26 cellular contexts compared by ENCODE assay signal in genomic region chr15:38053244-38053643, GRCh38.
DNase-seq lines count a peak whose midpoint lies in the region; ATAC-seq and TF ChIP-seq lines count a peak whose summit lies in the region.
"Had no signal": no experiment of that assay in that cellular context is flagged by ENCODE, and none has a peak within 500 bp of the region (broad histone marks: within the 10 kb centered on the region; RNA-seq: fewer than 3 reads in every experiment).

No MANE protein-coding gene starts in this region.

- H3K36me3 ChIP-seq in adipocyte (ENCODE audit: control insufficient read depth, insufficient read depth, low read length, severe bottlenecking) = no peaks in the 10 kb centered on the region
- H3K36me3 ChIP-seq in upper lobe of right lung = no peaks in the 10 kb centered on the region
- H3K36me3 ChIP-seq: HAP-1 had no signal

- no peaks in the 10 kb centered on the region for H3K27me3 ChIP-seq in adipocyte (replicated peaks; ENCODE audit: control insufficient read depth, insufficient read depth, low read length)
- H3K27me3 ChIP-seq in upper lobe of right lung = no peaks in the 10 kb centered on the region

- DNase-seq in activated T-cell treated with anti-CD3 and anti-CD28 coated beads, Interleukin-2, amount 50 U/mL, for 72 hours = no peak
- no peak for DNase-seq in activated T-cell treated with anti-CD3 and anti-CD28 coated beads, Interleukin-2, amount 50 U/mL, for 24 hours
- DNase-seq in adipocyte (ENCODE audit: low read depth) (no peak), medulla oblongata (ENCODE audit: extremely low spot score) (peak; percentile 42), upper lobe of right lung (no peak), germinal center (ENCODE audit: low spot score) (no peak), NCI-H526 treated with DMSO at 0.1 percent for 48 hours (lab: John Stamatoyannopoulos, UW) (no peak)
- no peak for DNase-seq in stimulated activated naive CD4-positive, alpha-beta T cell treated with Interleukin-2 at 50 U/mL for 16 hours (lab: John Stamatoyannopoulos, UW)
- DNase-seq: 8988T; Caco-2; CD4-positive, alpha-beta T cell; DMS 273 treated with DMSO at 0.1 percent for 48 hours; DMS79 treated with DMSO at 0.1 percent for 48 hours; KG1; NCI-H1105; NCI-H146; NCI-H2029; NCI-H226; NCI-H510A treated with DMSO at 0.1 percent for 48 hours; NCI-H774; PC-9; RPMI8226; SHP77 had no signal

- peak overlapping the region; percentile 30 for H3K9ac ChIP-seq in adipocyte (ENCODE audit: low read length)

- H3K4me1 ChIP-seq in adipocyte (ENCODE audit: control insufficient read depth, insufficient read depth, low read length) = peaks cover 51% of the 10 kb centered on the region
- H3K4me1 ChIP-seq in upper lobe of right lung = peaks cover 6% of the 10 kb centered on the region
- H3K4me1 ChIP-seq: Caco-2 had no signal

- H3K9me3 Mint-ChIP-seq in activated T-cell treated with anti-CD3 and anti-CD28 coated beads, Interleukin-2, amount 50 U/mL, for 72 hours = no peaks in the 10 kb centered on the region
- H3K9me3 Mint-ChIP-seq in activated T-cell treated with anti-CD3 and anti-CD28 coated beads, Interleukin-2, amount 50 U/mL, for 24 hours = no peaks in the 10 kb centered on the region
- H3K9me3 Mint-ChIP-seq: CD4-positive, alpha-beta T cell; GM23338 had no signal

- H3K4me3 Mint-ChIP-seq in activated T-cell treated with anti-CD3 and anti-CD28 coated beads, Interleukin-2, amount 50 U/mL, for 72 hours = no peak overlapping the region
- no peak overlapping the region for H3K4me3 Mint-ChIP-seq in activated T-cell treated with anti-CD3 and anti-CD28 coated beads, Interleukin-2, amount 50 U/mL, for 24 hours
- H3K4me3 Mint-ChIP-seq: CD4-positive, alpha-beta T cell; GM23338 had no signal

- H3K27ac Mint-ChIP-seq in activated T-cell treated with anti-CD3 and anti-CD28 coated beads, Interleukin-2, amount 50 U/mL, for 72 hours = peak overlapping the region; percentile 43
- no peak overlapping the region for H3K27ac Mint-ChIP-seq in activated T-cell treated with anti-CD3 and anti-CD28 coated beads, Interleukin-2, amount 50 U/mL, for 24 hours
- H3K27ac Mint-ChIP-seq: CD4-positive, alpha-beta T cell; GM23338 had no signal

- no peak for TF ChIP-seq CTCF in upper lobe of right lung (IDR thresholded peaks at IDR 0.05)

- intact Hi-C loops in upper lobe of right lung (cut with DNase I) = no loop called here

- H3K27me3 Mint-ChIP-seq in activated T-cell treated with anti-CD3 and anti-CD28 coated beads, Interleukin-2, amount 50 U/mL, for 72 hours (ENCODE audit: low read depth) = peaks cover 13% of the 10 kb centered on the region
- peaks cover 9% of the 10 kb centered on the region for H3K27me3 Mint-ChIP-seq in activated T-cell treated with anti-CD3 and anti-CD28 coated beads, Interleukin-2, amount 50 U/mL, for 24 hours
- H3K27me3 Mint-ChIP-seq: CD4-positive, alpha-beta T cell had no signal

- no peaks in the 10 kb centered on the region for H3K4me1 Mint-ChIP-seq in activated T-cell treated with anti-CD3 and anti-CD28 coated beads, Interleukin-2, amount 50 U/mL, for 72 hours (ENCODE audit: low read depth)
- H3K4me1 Mint-ChIP-seq in activated T-cell treated with anti-CD3 and anti-CD28 coated beads, Interleukin-2, amount 50 U/mL, for 24 hours (ENCODE audit: low read depth) = peaks cover 7% of the 10 kb centered on the region

- no peaks in the 10 kb centered on the region for H3K9me3 ChIP-seq in adipocyte (ENCODE audit: control insufficient read depth, low read length)
- no peaks in the 10 kb centered on the region for H3K9me3 ChIP-seq in upper lobe of right lung
- H3K9me3 ChIP-seq: Caco-2, HAP-1 had no signal

- no peak overlapping the region for H3K27ac ChIP-seq in upper lobe of right lung
- H3K27ac ChIP-seq: HL-60, PC-9 had no signal

- H3K36me3 Mint-ChIP-seq in activated T-cell treated with anti-CD3 and anti-CD28 coated beads, Interleukin-2, amount 50 U/mL, for 72 hours (ENCODE audit: insufficient read depth in 2 of 2) = no peaks in the 10 kb centered on the region
- H3K36me3 Mint-ChIP-seq in activated T-cell treated with anti-CD3 and anti-CD28 coated beads, Interleukin-2, amount 50 U/mL, for 24 hours (ENCODE audit: low read depth) = no peaks in the 10 kb centered on the region

- H3K4me3 ChIP-seq in adipocyte (ENCODE audit: low read length) (no peak overlapping the region), upper lobe of right lung (no peak overlapping the region)
- H3K4me3 ChIP-seq: GM23338, HAP-1, PC-9 had no signal

- ATAC-seq in activated T-cell treated with anti-CD3 and anti-CD28 coated beads, Interleukin-2, amount 50 U/mL, for 72 hours (replicated peaks in 1 of 2) = no peak
- ATAC-seq in upper lobe of right lung = peak; percentile 44
- ATAC-seq: GM23338 had no signal
